Comparison of ENCODE assay signal across 7 cellular contexts in genomic region chr20:3405696-3406358, GRCh38. TPM values are rescaled to one million over a fixed set of nuclear protein-coding genes. Genes with fewer than 3 reads are reported as not detected.
DNase-seq lines count a peak whose midpoint lies in the region; ATAC-seq, FAIRE-seq and TF ChIP-seq lines count a peak whose summit lies in the region.

No MANE protein-coding gene starts in this region.

- H3K9me3 Mint-ChIP-seq in astrocyte (ENCODE audit: unreplicated experiment) (peaks cover 2% of the 10 kb centered on the region), immature natural killer cell (no peaks in the 10 kb centered on the region)
- H3K9me3 Mint-ChIP-seq in stimulated activated effector memory CD8-positive, alpha-beta T cell treated with anti-CD3 and anti-CD28 coated beads, Interleukin-12 subunit alpha, Interleukin-12 subunit beta, amount 100 ng/mL, for 72 hours: no peaks in the 10 kb centered on the region

- H3K27me3 ChIP-seq in HUES48 (ENCODE audit: control insufficient read depth, insufficient read depth, low read length) (peaks cover 11% of the 10 kb centered on the region; the same call in 1 of the 2 replicates), astrocyte (ENCODE audit: insufficient read depth, low read length) (no peaks in the 10 kb centered on the region)

- H3K4me3 Mint-ChIP-seq in astrocyte (ENCODE audit: unreplicated experiment) (peak overlapping the region; percentile 95), immature natural killer cell (peak overlapping the region; percentile 82 to 91 (median 89))
- peak overlapping the region; percentile 92 for H3K4me3 Mint-ChIP-seq in stimulated activated effector memory CD8-positive, alpha-beta T cell treated with anti-CD3 and anti-CD28 coated beads, Interleukin-12 subunit alpha, Interleukin-12 subunit beta, amount 100 ng/mL, for 72 hours

- H3K9ac ChIP-seq in HUES48 (ENCODE audit: low read depth, low read length) (no peak overlapping the region), astrocyte (ENCODE audit: low read length) (peak overlapping the region; percentile 85)

- FAIRE-seq in astrocyte (lab: Jason Lieb, UNC): no peak

- ATAC-seq in stimulated activated effector memory CD8-positive, alpha-beta T cell treated with anti-CD3 and anti-CD28 coated beads, Interleukin-12 subunit alpha, Interleukin-12 subunit beta, amount 100 ng/mL, for 72 hours: no peak

- H3K4me2 ChIP-seq in astrocyte (ENCODE audit: low read length): peak overlapping the region; percentile 92

- TF ChIP-seq CTCF in astrocyte (IDR thresholded peaks at IDR 0.05; ENCODE audit: insufficient read depth, low read depth, low read length): no peak

- no peak overlapping the region for H2AFZ ChIP-seq in astrocyte (ENCODE audit: low read depth, low read length)

- H3K27ac ChIP-seq in HUES48 (ENCODE audit: low read depth, low read length) (no peak overlapping the region), astrocyte (ENCODE audit: low read depth, low read length) (no peak overlapping the region)

- H3K27ac Mint-ChIP-seq in astrocyte (ENCODE audit: unreplicated experiment): no peak overlapping the region
- peak overlapping the region; percentile 2 to 78 (median 72) for H3K27ac Mint-ChIP-seq in immature natural killer cell
- peak overlapping the region; percentile 86 for H3K27ac Mint-ChIP-seq in stimulated activated effector memory CD8-positive, alpha-beta T cell treated with anti-CD3 and anti-CD28 coated beads, Interleukin-12 subunit alpha, Interleukin-12 subunit beta, amount 100 ng/mL, for 72 hours

- peaks cover 64% of the 10 kb centered on the region for H3K79me2 ChIP-seq in astrocyte (ENCODE audit: insufficient read depth, low read length)

- peaks cover 9% of the 10 kb centered on the region for H3K4me1 Mint-ChIP-seq in astrocyte (ENCODE audit: low read depth, unreplicated experiment)
- H3K4me1 Mint-ChIP-seq in immature natural killer cell: peaks cover 22 to 31% of the 10 kb centered on the region in 2 donors
- H3K4me1 Mint-ChIP-seq in stimulated activated effector memory CD8-positive, alpha-beta T cell treated with anti-CD3 and anti-CD28 coated beads, Interleukin-12 subunit alpha, Interleukin-12 subunit beta, amount 100 ng/mL, for 72 hours: peaks cover 45% of the 10 kb centered on the region

- no peaks in the 10 kb centered on the region for H3K36me3 Mint-ChIP-seq in astrocyte (ENCODE audit: low read depth, unreplicated experiment)
- H3K36me3 Mint-ChIP-seq in immature natural killer cell: no peaks in the 10 kb centered on the region
- H3K36me3 Mint-ChIP-seq in stimulated activated effector memory CD8-positive, alpha-beta T cell treated with anti-CD3 and anti-CD28 coated beads, Interleukin-12 subunit alpha, Interleukin-12 subunit beta, amount 100 ng/mL, for 72 hours: no peaks in the 10 kb centered on the region

- peaks cover 56% of the 10 kb centered on the region for H4K20me1 ChIP-seq in astrocyte (ENCODE audit: insufficient read depth, low read length)

- H3K27me3 Mint-ChIP-seq in astrocyte (ENCODE audit: low read depth, unreplicated experiment) (no peaks in the 10 kb centered on the region), immature natural killer cell (ENCODE audit: low read depth in 3 of 3) (peaks cover 0 to 8% (median 0%) of the 10 kb centered on the region in 3 donors)

- no peaks in the 10 kb centered on the region for H3K9me3 ChIP-seq in HUES48 (ENCODE audit: control insufficient read depth, insufficient read depth, low read length)
- H3K9me3 ChIP-seq in astrocyte (ENCODE audit: insufficient read depth, low read depth, low read length): no peaks in the 10 kb centered on the region

- H3K4me1 ChIP-seq in HUES48 (ENCODE audit: control insufficient read depth, insufficient read depth, low read length): peaks cover 4% of the 10 kb centered on the region; the same call in 1 of the 2 replicates
- H3K4me1 ChIP-seq in astrocyte (ENCODE audit: insufficient read depth, low read length): peaks cover 11% of the 10 kb centered on the region

- H3K36me3 ChIP-seq in HUES48 (ENCODE audit: control insufficient read depth, insufficient read depth, low read length) (no peaks in the 10 kb centered on the region), astrocyte (ENCODE audit: insufficient read depth, low read length) (no peaks in the 10 kb centered on the region)

- no peak for DNase-seq in astrocyte (ENCODE audit: low read depth)
- DNase-seq in immature natural killer cell: no peak
- no peak for DNase-seq in stimulated activated effector memory CD8-positive, alpha-beta T cell treated with anti-CD3 and anti-CD28 coated beads, Interleukin-12 subunit alpha, Interleukin-12 subunit beta, amount 100 ng/mL, for 72 hours (ENCODE audit: low spot score in 2 of 2)
- no peak for DNase-seq in AG08395 (ENCODE audit: low spot score)
- DNase-seq in NCI-H2171 treated with DMSO at 0.1 percent for 48 hours (lab: John Stamatoyannopoulos, UW): no peak
- no peak for DNase-seq in activated effector memory CD4-positive, alpha-beta T cell treated with Interleukin-2 at 50 U/mL for 16 hours

- H3K4me3 ChIP-seq in HUES48 (ENCODE audit: low read depth, low read length): peak overlapping the region; percentile 76
- peak overlapping the region; percentile 84 for H3K4me3 ChIP-seq in astrocyte (ENCODE audit: insufficient read depth, low read depth, low read length)

RNA-seq across cellular contexts. Expression of gene DNAAF9, which starts 1.6 kb away (rescaled TPM):
- 17.6 and 18.6 TPM in 2 replicates for total RNA-seq in astrocyte
- under 1 TPM in 2 of 3 donors, not detected in 1; 0.26 to 0.74 TPM for polyA plus RNA-seq in immature natural killer cell
